Comparison of ENCODE assay signal across 1 cellular context in the genomic region with DNA sequence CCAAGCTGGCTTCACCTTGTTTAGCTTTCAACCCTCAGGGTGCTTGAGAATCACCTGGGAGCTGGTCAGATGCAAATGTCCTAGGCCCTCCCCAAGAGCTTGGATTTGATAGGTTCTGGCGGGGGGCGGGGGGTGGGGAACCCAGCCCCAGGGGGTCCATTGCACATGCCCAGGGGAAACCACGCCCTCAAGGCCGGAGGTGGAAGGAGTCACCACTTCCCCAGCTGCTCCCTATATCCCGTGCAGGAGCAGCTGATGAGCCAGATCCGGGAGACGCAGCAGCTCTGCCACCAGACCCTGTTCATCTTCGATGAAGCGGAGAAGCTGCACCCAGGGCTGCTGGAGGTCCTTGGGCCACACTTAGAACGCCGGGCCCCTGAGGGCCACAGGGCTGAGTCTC.
TF ChIP-seq lines count a peak whose summit lies in the region.

No MANE protein-coding gene starts in this region.

TF ChIP-seq in H1, 55 proteins besides CTCF, POLR2A, EP300 and RAD21:
- TF ChIP-seq ASH2L (IDR thresholded peaks at IDR 0.05; ENCODE audit: low read length), result peak; percentile 40
- TF ChIP-seq, protein P1, sequence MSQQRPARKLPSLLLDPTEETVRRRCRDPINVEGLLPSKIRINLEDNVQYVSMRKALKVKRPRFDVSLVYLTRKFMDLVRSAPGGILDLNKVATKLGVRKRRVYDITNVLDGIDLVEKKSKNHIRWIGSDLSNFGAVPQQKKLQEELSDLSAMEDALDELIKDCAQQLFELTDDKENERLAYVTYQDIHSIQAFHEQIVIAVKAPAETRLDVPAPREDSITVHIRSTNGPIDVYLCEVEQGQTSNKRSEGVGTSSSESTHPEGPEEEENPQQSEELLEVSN (IDR thresholded peaks at IDR 0.05), result peak; percentile 21; the same call in 1 of the 2 replicates
- peak; percentile 65 for TF ChIP-seq POLR2AphosphoS5 (IDR thresholded peaks at IDR 0.05; ENCODE audit: low read depth, low read length)
- peak; percentile 50; the same call in 1 of the 2 replicates for TF ChIP-seq RBBP5 (IDR thresholded peaks at IDR 0.05; ENCODE audit: borderline replicate concordance, low read depth, low read length)
- TF ChIP-seq PHF8 (conservative IDR thresholded peaks at IDR 0.05; ENCODE audit: low read depth, low read length), result peak; percentile 39; the same call in 1 of the 2 replicates
- TF ChIP-seq BACH1 (IDR thresholded peaks at IDR 0.05; ENCODE audit: low read length), result no peak
- 0 out of 2 replicates have a peak, but pooled peaks have one; percentile 8 for TF ChIP-seq NRF1 (IDR thresholded peaks at IDR 0.05; ENCODE audit: low read depth, low read length)
- no peak for TF ChIP-seq FOSL1 (IDR thresholded peaks at IDR 0.05; ENCODE audit: insufficient read depth, low read depth, low read length)
- TF ChIP-seq, protein P2, sequence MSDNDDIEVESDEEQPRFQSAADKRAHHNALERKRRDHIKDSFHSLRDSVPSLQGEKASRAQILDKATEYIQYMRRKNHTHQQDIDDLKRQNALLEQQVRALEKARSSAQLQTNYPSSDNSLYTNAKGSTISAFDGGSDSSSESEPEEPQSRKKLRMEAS (IDR thresholded peaks at IDR 0.05), result peak; percentile 71
- TF ChIP-seq TBP (IDR thresholded peaks at IDR 0.05; ENCODE audit: low read depth, low read length), result peak; percentile 43
- TF ChIP-seq KDM1A (IDR thresholded peaks at IDR 0.05; ENCODE audit: borderline replicate concordance, low read length), result no peak
